1 cellular context compared by ENCODE assay signal in the genomic region with DNA sequence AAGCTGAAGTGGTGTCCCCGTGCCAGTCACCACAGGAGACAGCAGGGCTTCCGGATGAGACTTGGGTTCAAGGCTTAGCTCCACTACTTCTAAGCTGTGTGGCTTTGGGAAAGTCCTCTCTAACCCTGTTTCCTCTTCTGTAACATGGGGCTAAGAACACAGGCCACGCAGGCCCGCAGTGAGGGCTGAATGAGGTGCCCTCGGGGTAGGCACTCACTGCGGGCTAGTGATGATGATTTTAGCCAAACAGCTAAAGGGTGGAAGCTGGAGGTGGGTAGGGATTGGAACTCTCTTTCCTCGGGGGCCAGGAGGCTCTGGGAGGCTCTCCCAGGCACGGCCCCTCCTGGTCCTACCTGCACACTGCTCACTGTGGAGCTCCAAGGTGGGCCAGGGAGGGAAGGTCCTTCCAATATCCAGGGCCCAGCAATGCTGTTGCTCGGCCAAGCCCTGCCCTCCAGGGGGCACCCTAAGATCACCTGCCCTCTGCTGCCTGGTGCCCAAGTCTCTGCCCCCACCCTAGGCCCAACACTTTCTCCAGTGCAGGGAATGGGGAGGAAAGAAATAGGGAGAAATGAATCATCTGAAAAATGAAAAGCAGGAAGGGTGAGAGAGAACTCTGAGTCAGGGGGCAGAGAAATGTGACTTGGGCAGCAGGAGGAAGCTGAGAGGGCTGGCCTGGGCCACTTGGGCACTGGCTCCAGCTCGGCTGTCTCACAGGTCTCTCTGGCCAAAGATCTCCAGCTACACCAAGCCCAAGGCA.
A peak's percentile ranks its signal among the peaks of the same experiment; 100 is the strongest.
TF ChIP-seq lines count a peak whose summit lies in the region.

No MANE protein-coding gene starts in this region.

TF ChIP-seq in HepG2, 621 proteins besides CTCF, POLR2A, EP300 and RAD21:
- TF ChIP-seq ZNF737 (CRISPR knock-in tag; IDR thresholded peaks at IDR 0.05; ENCODE audit: borderline replicate concordance) (no peak), HNRNPL (IDR thresholded peaks at IDR 0.05; ENCODE audit: low read depth, low read length) (peak; percentile 82), ZNF143 (CRISPR knock-in tag; IDR thresholded peaks at IDR 0.05) (no peak), NFYB (CRISPR knock-in tag; IDR thresholded peaks at IDR 0.05) (no peak), XRCC5 (optimal IDR thresholded peaks at IDR 0.05; ENCODE audit: low read length) (peak; percentile 45), SMC3 (IDR thresholded peaks at IDR 0.05; ENCODE audit: low read length) (peak; percentile 50), ZFX (CRISPR knock-in tag; IDR thresholded peaks at IDR 0.05; ENCODE audit: low read depth) (peak; percentile 46; the same call in 1 of the 2 replicates), MAZ (IDR thresholded peaks at IDR 0.05; ENCODE audit: borderline replicate concordance, low read depth, low read length) (0 out of 2 replicates have a peak, but pooled peaks have one; percentile 18), MAZ (CRISPR knock-in tag; IDR thresholded peaks at IDR 0.05; ENCODE audit: low read depth) (no peak), KDM2A (CRISPR knock-in tag; IDR thresholded peaks at IDR 0.05; ENCODE audit: borderline replicate concordance, low read depth) (no peak; the same call in 1 of the 2 replicates), TBX2 (CRISPR knock-in tag; IDR thresholded peaks at IDR 0.05; ENCODE audit: borderline replicate concordance) (peak; percentile 30; the same call in 1 of the 2 replicates), SP5 (CRISPR knock-in tag; IDR thresholded peaks at IDR 0.05; ENCODE audit: borderline replicate concordance, low read depth) (no peak), RNF219 (CRISPR knock-in tag; IDR thresholded peaks at IDR 0.05) (no peak), STAG1 (CRISPR knock-in tag; IDR thresholded peaks at IDR 0.05) (peak; percentile 83), KDM3A (CRISPR knock-in tag; IDR thresholded peaks at IDR 0.05; ENCODE audit: low read depth) (0 out of 2 replicates have a peak, but pooled peaks have one; percentile 29), NR2F6 (IDR thresholded peaks at IDR 0.05) (no peak), NR2F6 (CRISPR knock-in tag; IDR thresholded peaks at IDR 0.05) (no peak)
- TF ChIP-seq, protein P1, sequence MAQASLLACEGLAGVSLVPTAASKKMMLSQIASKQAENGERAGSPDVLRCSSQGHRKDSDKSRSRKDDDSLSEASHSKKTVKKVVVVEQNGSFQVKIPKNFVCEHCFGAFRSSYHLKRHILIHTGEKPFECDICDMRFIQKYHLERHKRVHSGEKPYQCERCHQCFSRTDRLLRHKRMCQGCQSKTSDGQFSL (CRISPR knock-in tag; IDR thresholded peaks at IDR 0.05): no peak
- TF ChIP-seq, protein P2, sequence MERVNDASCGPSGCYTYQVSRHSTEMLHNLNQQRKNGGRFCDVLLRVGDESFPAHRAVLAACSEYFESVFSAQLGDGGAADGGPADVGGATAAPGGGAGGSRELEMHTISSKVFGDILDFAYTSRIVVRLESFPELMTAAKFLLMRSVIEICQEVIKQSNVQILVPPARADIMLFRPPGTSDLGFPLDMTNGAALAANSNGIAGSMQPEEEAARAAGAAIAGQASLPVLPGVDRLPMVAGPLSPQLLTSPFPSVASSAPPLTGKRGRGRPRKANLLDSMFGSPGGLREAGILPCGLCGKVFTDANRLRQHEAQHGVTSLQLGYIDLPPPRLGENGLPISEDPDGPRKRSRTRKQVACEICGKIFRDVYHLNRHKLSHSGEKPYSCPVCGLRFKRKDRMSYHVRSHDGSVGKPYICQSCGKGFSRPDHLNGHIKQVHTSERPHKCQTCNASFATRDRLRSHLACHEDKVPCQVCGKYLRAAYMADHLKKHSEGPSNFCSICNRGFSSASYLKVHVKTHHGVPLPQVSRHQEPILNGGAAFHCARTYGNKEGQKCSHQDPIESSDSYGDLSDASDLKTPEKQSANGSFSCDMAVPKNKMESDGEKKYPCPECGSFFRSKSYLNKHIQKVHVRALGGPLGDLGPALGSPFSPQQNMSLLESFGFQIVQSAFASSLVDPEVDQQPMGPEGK (CRISPR knock-in tag; IDR thresholded peaks at IDR 0.05): peak; percentile 54
- TF ChIP-seq, protein P3, sequence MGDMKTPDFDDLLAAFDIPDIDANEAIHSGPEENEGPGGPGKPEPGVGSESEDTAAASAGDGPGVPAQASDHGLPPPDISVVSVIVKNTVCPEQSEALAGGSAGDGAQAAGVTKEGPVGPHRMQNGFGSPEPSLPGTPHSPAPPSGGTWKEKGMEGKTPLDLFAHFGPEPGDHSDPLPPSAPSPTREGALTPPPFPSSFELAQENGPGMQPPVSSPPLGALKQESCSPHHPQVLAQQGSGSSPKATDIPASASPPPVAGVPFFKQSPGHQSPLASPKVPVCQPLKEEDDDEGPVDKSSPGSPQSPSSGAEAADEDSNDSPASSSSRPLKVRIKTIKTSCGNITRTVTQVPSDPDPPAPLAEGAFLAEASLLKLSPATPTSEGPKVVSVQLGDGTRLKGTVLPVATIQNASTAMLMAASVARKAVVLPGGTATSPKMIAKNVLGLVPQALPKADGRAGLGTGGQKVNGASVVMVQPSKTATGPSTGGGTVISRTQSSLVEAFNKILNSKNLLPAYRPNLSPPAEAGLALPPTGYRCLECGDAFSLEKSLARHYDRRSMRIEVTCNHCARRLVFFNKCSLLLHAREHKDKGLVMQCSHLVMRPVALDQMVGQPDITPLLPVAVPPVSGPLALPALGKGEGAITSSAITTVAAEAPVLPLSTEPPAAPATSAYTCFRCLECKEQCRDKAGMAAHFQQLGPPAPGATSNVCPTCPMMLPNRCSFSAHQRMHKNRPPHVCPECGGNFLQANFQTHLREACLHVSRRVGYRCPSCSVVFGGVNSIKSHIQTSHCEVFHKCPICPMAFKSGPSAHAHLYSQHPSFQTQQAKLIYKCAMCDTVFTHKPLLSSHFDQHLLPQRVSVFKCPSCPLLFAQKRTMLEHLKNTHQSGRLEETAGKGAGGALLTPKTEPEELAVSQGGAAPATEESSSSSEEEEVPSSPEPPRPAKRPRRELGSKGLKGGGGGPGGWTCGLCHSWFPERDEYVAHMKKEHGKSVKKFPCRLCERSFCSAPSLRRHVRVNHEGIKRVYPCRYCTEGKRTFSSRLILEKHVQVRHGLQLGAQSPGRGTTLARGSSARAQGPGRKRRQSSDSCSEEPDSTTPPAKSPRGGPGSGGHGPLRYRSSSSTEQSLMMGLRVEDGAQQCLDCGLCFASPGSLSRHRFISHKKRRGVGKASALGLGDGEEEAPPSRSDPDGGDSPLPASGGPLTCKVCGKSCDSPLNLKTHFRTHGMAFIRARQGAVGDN (CRISPR knock-in tag; IDR thresholded peaks at IDR 0.05): peak; percentile 45; the same call in 1 of the 2 replicates
- TF ChIP-seq, protein P4, sequence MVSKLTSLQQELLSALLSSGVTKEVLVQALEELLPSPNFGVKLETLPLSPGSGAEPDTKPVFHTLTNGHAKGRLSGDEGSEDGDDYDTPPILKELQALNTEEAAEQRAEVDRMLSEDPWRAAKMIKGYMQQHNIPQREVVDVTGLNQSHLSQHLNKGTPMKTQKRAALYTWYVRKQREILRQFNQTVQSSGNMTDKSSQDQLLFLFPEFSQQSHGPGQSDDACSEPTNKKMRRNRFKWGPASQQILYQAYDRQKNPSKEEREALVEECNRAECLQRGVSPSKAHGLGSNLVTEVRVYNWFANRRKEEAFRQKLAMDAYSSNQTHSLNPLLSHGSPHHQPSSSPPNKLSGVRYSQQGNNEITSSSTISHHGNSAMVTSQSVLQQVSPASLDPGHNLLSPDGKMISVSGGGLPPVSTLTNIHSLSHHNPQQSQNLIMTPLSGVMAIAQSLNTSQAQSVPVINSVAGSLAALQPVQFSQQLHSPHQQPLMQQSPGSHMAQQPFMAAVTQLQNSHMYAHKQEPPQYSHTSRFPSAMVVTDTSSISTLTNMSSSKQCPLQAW (CRISPR knock-in tag; IDR thresholded peaks at IDR 0.05): peak; percentile 43; the same call in 1 of the 2 replicates
TF ChIP-seq in HepG2: peak in this region for 11.
